Comparison of ENCODE assay signal across 19 cellular contexts in the genomic region with DNA sequence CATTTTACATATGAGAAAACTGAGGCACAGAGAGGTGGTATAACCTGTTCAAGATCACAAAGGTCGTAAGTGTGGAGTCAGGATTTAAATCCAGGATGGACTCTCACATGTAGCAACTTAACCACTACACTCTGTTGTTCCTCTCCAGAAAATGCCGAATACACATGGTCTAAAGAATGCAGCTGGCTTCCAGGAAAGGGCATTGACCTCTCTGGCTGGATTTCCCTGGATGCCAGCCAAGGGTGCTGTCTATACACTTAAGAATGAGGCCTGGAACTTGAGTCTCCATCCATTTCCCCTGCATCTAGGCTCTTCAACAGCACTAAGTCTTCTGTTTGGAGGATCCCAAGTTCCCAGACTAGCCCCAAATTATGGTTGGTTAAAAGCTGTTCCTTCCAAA.
A peak's percentile ranks its signal among the peaks of the same experiment; 100 is the strongest.
DNase-seq lines count a peak whose midpoint lies in the region; ATAC-seq lines count a peak whose summit lies in the region.
"Had no signal": no experiment of that assay in that cellular context is flagged by ENCODE, and none has a peak within 500 bp of the region (broad histone marks: within the 10 kb centered on the region; RNA-seq: fewer than 3 reads in every experiment).

No MANE protein-coding gene starts in this region.

- intact Hi-C loops in right cardiac atrium (cut with DNase I): no loop called here

- peak; percentile 1 for DNase-seq in NCI-H2029 (lab: John Stamatoyannopoulos, UW)
- no peak for DNase-seq in NCI-H2029 treated with DMSO at 0.1 percent for 48 hours (lab: John Stamatoyannopoulos, UW)
- peak; percentile 47 for DNase-seq in astrocyte of the hippocampus (ENCODE audit: low read depth, low spot score)
- peak in 2 of 3 donors; percentile 36 to 67 for DNase-seq in right cardiac atrium
- DNase-seq in stromal cell of bone marrow (ENCODE audit: low read depth): peak; percentile 14
- DNase-seq in NCI-H526 (lab: John Stamatoyannopoulos, UW): no peak
- DNase-seq in HuH-7 (ENCODE audit: low spot score): no peak
- DNase-seq in NCI-H69 (lab: John Stamatoyannopoulos, UW): no peak
- DNase-seq: activated CD4-positive, alpha-beta T cell treated with anti-CD3 and anti-CD28 coated beads, Interleukin-2, amount 50 U/mL, for 4 hours; CD4-positive, CD25-positive, alpha-beta regulatory T cell; esophagus squamous epithelium; NCI-H1105 treated with DMSO at 0.1 percent for 48 hours; NCI-H345; nucleus accumbens; stimulated activated CD4-positive, alpha-beta T cell treated with anti-CD3 and anti-CD28 coated beads, Interleukin-12 subunit alpha, Interleukin-12 subunit beta, amount 100 ng/mL, for 4 hours had no signal

- no peak overlapping the region for H3K27ac ChIP-seq in right cardiac atrium (ENCODE audit: low read length)
- H3K27ac ChIP-seq: 22Rv1, esophagus squamous epithelium had no signal

- no peaks in the 10 kb centered on the region for H3K4me1 ChIP-seq in right cardiac atrium (ENCODE audit: control insufficient read depth, insufficient read depth, low read length)

- WGBS in right cardiac atrium: 43% methylated on average over 2 of the region's 2 CpGs

- H3K4me3 ChIP-seq in right cardiac atrium (ENCODE audit: low read length): no peak overlapping the region
- H3K4me3 ChIP-seq: esophagus squamous epithelium, HAP-1, K562 had no signal

- H3K9me3 ChIP-seq in right cardiac atrium (ENCODE audit: control insufficient read depth, low read length): no peaks in the 10 kb centered on the region
- H3K9me3 ChIP-seq: esophagus squamous epithelium, HAP-1 had no signal

- peak in 1 of 2 donors; percentile 47 for ATAC-seq in right cardiac atrium
- ATAC-seq: K562, SK-N-SH treated with all-trans-retinoic acid at 6 μM for 48 hours had no signal

- H3K27me3 ChIP-seq in right cardiac atrium (ENCODE audit: control insufficient read depth, insufficient read depth): no peaks in the 10 kb centered on the region
- H3K27me3 ChIP-seq: esophagus squamous epithelium had no signal

Comparison
In these comparisons a context has a peak if more than half of its experiments do, and no peak if none do; other contexts are left out.
1. DNase-seq: peak in NCI-H2029 (single experiment), astrocyte of the hippocampus (single experiment), right cardiac atrium (2 of 3) and stromal cell of bone marrow (single experiment); none in NCI-H2029 treated with DMSO at 0.1 percent for 48 hours (single experiment), NCI-H526 (0 of 2), HuH-7 (single experiment) and NCI-H69 (single experiment).